Comparison of ENCODE assay signal across 17 cellular contexts in genomic region chr12:122046145-122046544, GRCh38. TPM values are rescaled to one million over a fixed set of nuclear protein-coding genes. Genes with fewer than 3 reads are reported as not detected.
DNase-seq lines count a peak whose midpoint lies in the region; ATAC-seq, FAIRE-seq and TF ChIP-seq lines count a peak whose summit lies in the region.
"Had no signal": no experiment of that assay in that cellular context is flagged by ENCODE, and none has a peak within 500 bp of the region (broad histone marks: within the 10 kb centered on the region; RNA-seq: fewer than 3 reads in every experiment).

No MANE protein-coding gene starts in this region.

- H3K27me3 Mint-ChIP-seq in nephron progenitor cell (ENCODE audit: low read depth, poor library complexity): no peaks in the 10 kb centered on the region
- H3K27me3 Mint-ChIP-seq in activated T-cell treated with anti-CD3 and anti-CD28 coated beads, Interleukin-2, amount 50 U/mL, for 72 hours (ENCODE audit: low read depth): no peaks in the 10 kb centered on the region
- H3K27me3 Mint-ChIP-seq: CD8-positive, alpha-beta memory T cell had no signal

- H3K79me2 ChIP-seq in H1 (ENCODE audit: control insufficient read depth in 1 of 2, insufficient read depth in 2 of 2, low read length in 2 of 2): no peaks in the 10 kb centered on the region

- intact Hi-C loops in Panc1 (cut with micrococcal nuclease; ENCODE audit: unreplicated experiment): no loop called here

- no peak overlapping the region for H3K18ac ChIP-seq in H1 (ENCODE audit: extremely low read depth, low read length)

- no peak for TF ChIP-seq POLR2A in H1 (IDR thresholded peaks at IDR 0.05; ENCODE audit: control extremely low read depth in 1 of 2, low read depth in 2 of 2, low read length in 2 of 2)

- no TSS peak for BruUV-seq in Panc1 (replicated peaks; lab: Mats Ljungman, UMichigan)

- H3K36me3 ChIP-seq in Panc1 (ENCODE audit: control insufficient read depth, insufficient read depth, low read length): no peaks in the 10 kb centered on the region
- H3K36me3 ChIP-seq in H1 (ENCODE audit: control insufficient read depth in 2 of 4, insufficient read depth in 4 of 4, low read length in 3 of 4): peaks cover 6 to 29% (median 16%) of the 10 kb centered on the region in 4 experiments

- H3K4me1 Mint-ChIP-seq in nephron progenitor cell: peaks cover 6% of the 10 kb centered on the region
- H3K4me1 Mint-ChIP-seq in activated T-cell treated with anti-CD3 and anti-CD28 coated beads, Interleukin-2, amount 50 U/mL, for 72 hours (ENCODE audit: low read depth): no peaks in the 10 kb centered on the region
- H3K4me1 Mint-ChIP-seq: CD8-positive, alpha-beta memory T cell had no signal

- peaks cover 0 to 5% of the 10 kb centered on the region in 2 experiments for H4K20me1 ChIP-seq in H1 (replicated peaks in 1 of 2; ENCODE audit: control insufficient read depth in 1 of 2, insufficient read depth in 2 of 2, low read length in 2 of 2)

- H3K27me3 ChIP-seq in Panc1 (ENCODE audit: control insufficient read depth, insufficient read depth, low read length) (no peaks in the 10 kb centered on the region), H1 (replicated peaks in 1 of 4; ENCODE audit: control insufficient read depth in 3 of 4, extremely low read depth in 1 of 4, insufficient read depth in 3 of 4, low read length in 3 of 4) (no peaks in the 10 kb centered on the region)
- H3K27me3 ChIP-seq: BLaER1 had no signal

- TF ChIP-seq EP300 in H1 (IDR thresholded peaks at IDR 0.05; ENCODE audit: borderline replicate concordance in 1 of 2, low read depth in 2 of 2, low read length in 2 of 2): no peak

- CTCF ChIA-PET in Panc1 (lab: Charles Lee) (no interaction called here), H1 (lab: Charles Lee; ENCODE audit: partially characterized antibody) (interaction anchor here (0.9 to 1.4 kb wide), 5 partner anchors 8 to 77 kb away, joined by 3 to 4 read pairs (median 3); no protein-coding TSS in a partner anchor)

- no peak for FAIRE-seq in H1 (lab: Jason Lieb, UNC)
- FAIRE-seq: A549, GM12892, GM19239 had no signal

- H2BK12ac ChIP-seq in H1 (ENCODE audit: low read depth, low read length): no peak overlapping the region

- 89% methylated on average over 7 of the region's 7 CpGs; no CpG with 5 or more reads in 1 of the 2 experiments for WGBS in H1 (ENCODE audit: extremely low coverage in 1 of 2, insufficient coverage in 1 of 2, insufficient read length in 1 of 2, insufficient replicate concordance in 2 of 2, low coverage in 1 of 2, low lambda C conversion rate in 2 of 2, missing lambda C conversion rate in 1 of 2), 2 experiments

- no peak overlapping the region for H2BK15ac ChIP-seq in H1 (ENCODE audit: low read length)

- H3K4me3 Mint-ChIP-seq in nephron progenitor cell: no peak overlapping the region
- no peak overlapping the region for H3K4me3 Mint-ChIP-seq in activated T-cell treated with anti-CD3 and anti-CD28 coated beads, Interleukin-2, amount 50 U/mL, for 72 hours
- H3K4me3 Mint-ChIP-seq: CD8-positive, alpha-beta memory T cell had no signal

- ATAC-seq in Panc1: peak; percentile 52; the same call in 1 of the 2 replicates
- ATAC-seq in activated T-cell treated with anti-CD3 and anti-CD28 coated beads, Interleukin-2, amount 50 U/mL, for 72 hours (replicated peaks in 1 of 2): no peak

- peaks cover 59% of the 10 kb centered on the region for H3K36me3 Mint-ChIP-seq in nephron progenitor cell (ENCODE audit: low read depth)
- H3K36me3 Mint-ChIP-seq in activated T-cell treated with anti-CD3 and anti-CD28 coated beads, Interleukin-2, amount 50 U/mL, for 72 hours (ENCODE audit: insufficient read depth in 2 of 2): peaks cover 0 to 4% of the 10 kb centered on the region in 2 donors

- H3K4ac ChIP-seq in H1 (replicated peaks; ENCODE audit: insufficient read length, low read depth, low read length): no peak overlapping the region

- H3K4me2 ChIP-seq in H1 (ENCODE audit: insufficient read depth in 1 of 2, low read depth in 2 of 2, low read length in 2 of 2): no peak overlapping the region
- H3K4me2 ChIP-seq: A549, BLaER1 had no signal

- no peak overlapping the region for H3K4me3 ChIP-seq in Panc1 (ENCODE audit: low read depth in 2 of 2, low read length in 2 of 2)
- no peak overlapping the region for H3K4me3 ChIP-seq in H1 (ENCODE audit: extremely low read depth in 1 of 4, insufficient read depth in 2 of 4, low read depth in 3 of 4, low read length in 4 of 4)
- H3K4me3 ChIP-seq: A549, BLaER1 had no signal

- in situ Hi-C loops in Panc1 (cut with HindIII; ENCODE audit: low pct_unique_long_range_greater_than_20kb, low sequenced_read_pairs): no loop called here

- H3K14ac ChIP-seq in H1 (ENCODE audit: insufficient read length): no peak overlapping the region

- DNase-seq in Panc1 (ENCODE audit: low read depth, low spot score) (no peak), H1 (ENCODE audit: low read depth in 1 of 2, low spot score in 2 of 2) (no peak), nephron progenitor cell (no peak), activated gamma-delta T cell (lab: John Stamatoyannopoulos, UW) (no peak), GM19238 (ENCODE audit: insufficient read length, low spot score) (no peak)
- DNase-seq in activated T-cell treated with anti-CD3 and anti-CD28 coated beads, Interleukin-2, amount 50 U/mL, for 72 hours: no peak
- DNase-seq: Caco-2; CD8-positive, alpha-beta memory T cell; DND-41; GDM1; GOT3; HCEC 1CT; IMR-90 had no signal

- H3K9me3 ChIP-seq in Panc1 (ENCODE audit: control insufficient read depth, insufficient read depth, low read depth, low read length): no peaks in the 10 kb centered on the region
- peaks cover 8 to 16% of the 10 kb centered on the region in 2 experiments; a peak in 3 of 4 replicates for H3K9me3 ChIP-seq in H1 (ENCODE audit: insufficient read depth in 2 of 2, low read depth in 1 of 2, low read length in 1 of 2)
- H3K9me3 ChIP-seq: A549, BLaER1, Caco-2 had no signal

- H2BK5ac ChIP-seq in H1 (ENCODE audit: low read depth, low read length): no peak overlapping the region

- no peak overlapping the region for H3K27ac ChIP-seq in Panc1 (ENCODE audit: low read length)
- no peak overlapping the region for H3K27ac ChIP-seq in H1 (ENCODE audit: low read depth, low read length)
- H3K27ac ChIP-seq: A549, BLaER1 had no signal

- no peak overlapping the region for H2AK5ac ChIP-seq in H1 (ENCODE audit: low read depth, low read length)

- POLR2A ChIA-PET in Panc1 (lab: Charles Lee) (no interaction called here), H1 (lab: Charles Lee; ENCODE audit: partially characterized antibody) (interaction anchor here (0.7 kb wide), 1 partner anchor 45 kb away, joined by 3 read pairs; no protein-coding TSS in a partner anchor)

- H3K27ac Mint-ChIP-seq in nephron progenitor cell: peak overlapping the region; percentile 36
- H3K27ac Mint-ChIP-seq in activated T-cell treated with anti-CD3 and anti-CD28 coated beads, Interleukin-2, amount 50 U/mL, for 72 hours: no peak overlapping the region
- H3K27ac Mint-ChIP-seq: CD8-positive, alpha-beta memory T cell had no signal

- H2BK20ac ChIP-seq in H1 (ENCODE audit: low read length): no peak overlapping the region

- peak overlapping the region; percentile 46 for H3K56ac ChIP-seq in H1 (replicated peaks; ENCODE audit: insufficient read length, low read depth, low read length)

- no peaks in the 10 kb centered on the region for H3K79me1 ChIP-seq in H1 (ENCODE audit: low read depth, low read length)

- no peaks in the 10 kb centered on the region; the same call in 1 of the 2 replicates for H3K4me1 ChIP-seq in Panc1 (ENCODE audit: control insufficient read depth, insufficient read depth, low read length)
- no peaks in the 10 kb centered on the region for H3K4me1 ChIP-seq in H1 (replicated peaks in 1 of 4; ENCODE audit: control insufficient read depth in 3 of 4, insufficient read depth in 4 of 4, low read length in 3 of 4)

- H3K9ac ChIP-seq in H1 (replicated peaks in 1 of 4; ENCODE audit: extremely low read depth in 1 of 4, low read depth in 3 of 4, low read length in 3 of 4): no peak overlapping the region
- H3K9ac ChIP-seq: BLaER1 had no signal

- no peak overlapping the region for H3K23ac ChIP-seq in H1 (ENCODE audit: insufficient read length)

- no peak overlapping the region for H4K91ac ChIP-seq in H1 (replicated peaks; ENCODE audit: insufficient read length, low read length)

- no peak for TF ChIP-seq CTCF in Panc1 (IDR thresholded peaks at IDR 0.05)
- no peak for TF ChIP-seq CTCF in H1 (IDR thresholded peaks at IDR 0.05; ENCODE audit: control extremely low read depth in 1 of 3, insufficient read depth in 1 of 3, low read depth in 1 of 3, low read length in 3 of 3)
- TF ChIP-seq CTCF in nephron progenitor cell (IDR thresholded peaks at IDR 0.05): no peak

- H4K5ac ChIP-seq in H1 (ENCODE audit: insufficient read length, low read depth, low read length): no peak overlapping the region

- no peaks in the 10 kb centered on the region for H3K23me2 ChIP-seq in H1 (ENCODE audit: low read depth, low read length)

- no peak overlapping the region for H4K8ac ChIP-seq in H1 (ENCODE audit: extremely low read depth, insufficient read depth, low read length)

- H3K9me3 Mint-ChIP-seq in nephron progenitor cell: no peaks in the 10 kb centered on the region
- H3K9me3 Mint-ChIP-seq in activated T-cell treated with anti-CD3 and anti-CD28 coated beads, Interleukin-2, amount 50 U/mL, for 72 hours: no peaks in the 10 kb centered on the region
- H3K9me3 Mint-ChIP-seq: CD8-positive, alpha-beta memory T cell had no signal

- no peak overlapping the region for H2BK120ac ChIP-seq in H1 (replicated peaks; ENCODE audit: low read depth, low read length)

- no peak overlapping the region for H2AFZ ChIP-seq in H1 (ENCODE audit: low read length)

- no peak for TF ChIP-seq RAD21 in H1 (IDR thresholded peaks at IDR 0.05 in 1 of 2, conservative IDR thresholded peaks at IDR 0.05 in 1 of 2; ENCODE audit: low read depth in 2 of 2, low read length in 2 of 2)

RNA-seq across cellular contexts. Expression of gene BCL7A, which starts 24.5 kb away (rescaled TPM):
- total RNA-seq in Panc1 (2021; ENCODE audit: unreplicated experiment): 14.5 TPM
- polyA plus RNA-seq in Panc1 (2012; ENCODE audit: insufficient read length): 15.1 TPM
- total RNA-seq in H1 (2021; fragmentation: NEBNext Ultra II Directional; extraction: Animal tissue kit (Norgen Biotek cat#: 25700)): 12.7 and 13.6 TPM in 2 replicates
- polyA plus RNA-seq in H1 (2011; rRNA removed): 11.9 and 13.9 TPM in 2 replicates
- polyA plus RNA-seq in H1 (2011; cell fraction: cytosol; rRNA removed): 10.4 TPM
- polyA plus RNA-seq in H1 (2011; cell fraction: nucleus; rRNA removed): 12.9 TPM
- 10.9 to 13.5 TPM (median 11.5 TPM) in 4 replicates for polyA plus RNA-seq in H1 (2012, experiment 1 of 2)
- polyA plus RNA-seq in H1 (2012, experiment 2 of 2): 7.6 TPM
- polyA plus RNA-seq in H1 (2013, experiment 1 of 2): 6.2 TPM
- 6.1 TPM for polyA plus RNA-seq in H1 (2013, experiment 2 of 2)
- 11.8 and 13.5 TPM in 2 replicates for polyA minus RNA-seq in H1 (2011; rRNA and poly(A)+ RNA removed)
- 10.1 TPM for polyA minus RNA-seq in H1 (2011; cell fraction: cytosol; rRNA and poly(A)+ RNA removed)
- 11.5 TPM for polyA minus RNA-seq in H1 (2011; cell fraction: nucleus; rRNA and poly(A)+ RNA removed)
- 10 to 100 TPM in 1 of 2 donors, 1 to 10 TPM in 1; 6.4 to 12.2 TPM for total RNA-seq in activated T-cell treated with anti-CD3 and anti-CD28 coated beads, Interleukin-2, amount 50 U/mL, for 72 hours

RNA-seq across cellular contexts. Expression of gene MLXIP, which starts 32.4 kb away (rescaled TPM):
- 124 TPM for total RNA-seq in Panc1 (2021; ENCODE audit: unreplicated experiment)
- 115 TPM for polyA plus RNA-seq in Panc1 (2012; ENCODE audit: insufficient read length)
- total RNA-seq in H1 (2021; fragmentation: NEBNext Ultra II Directional; extraction: Animal tissue kit (Norgen Biotek cat#: 25700)): 40.4 and 40.5 TPM in 2 replicates
- 5.5 and 13.2 TPM in 2 replicates for polyA plus RNA-seq in H1 (2011; rRNA removed)
- polyA plus RNA-seq in H1 (2011; cell fraction: cytosol; rRNA removed): 4.1 TPM
- polyA plus RNA-seq in H1 (2011; cell fraction: nucleus; rRNA removed): 18.6 TPM
- 15.2 to 19.4 TPM (median 18.9 TPM) in 4 replicates for polyA plus RNA-seq in H1 (2012, experiment 1 of 2)
- 13.9 TPM for polyA plus RNA-seq in H1 (2012, experiment 2 of 2)
- polyA plus RNA-seq in H1 (2013, experiment 1 of 2): 33.1 TPM
- polyA plus RNA-seq in H1 (2013, experiment 2 of 2): 33.0 TPM
- 10.0 and 15.5 TPM in 2 replicates for polyA minus RNA-seq in H1 (2011; rRNA and poly(A)+ RNA removed)
- 23.0 TPM for polyA minus RNA-seq in H1 (2011; cell fraction: cytosol; rRNA and poly(A)+ RNA removed)
- polyA minus RNA-seq in H1 (2011; cell fraction: nucleus; rRNA and poly(A)+ RNA removed): 35.1 TPM
- 10 to 100 TPM; 17.1 to 17.5 TPM for total RNA-seq in activated T-cell treated with anti-CD3 and anti-CD28 coated beads, Interleukin-2, amount 50 U/mL, for 72 hours
